ENCODE assay signal across 8 cellular contexts in genomic region chr9:91425270-91425669, GRCh38. TPM values are rescaled to one million over a fixed set of nuclear protein-coding genes. Genes with fewer than 3 reads are reported as not detected.
A peak's percentile ranks its signal among the peaks of the same experiment; 100 is the strongest.
DNase-seq lines count a peak whose midpoint lies in the region; ATAC-seq and TF ChIP-seq lines count a peak whose summit lies in the region.

No MANE protein-coding gene starts in this region.

- H3K9me3 Mint-ChIP-seq in central memory CD8-positive, alpha-beta T cell: no peaks in the 10 kb centered on the region
- H3K9me3 Mint-ChIP-seq in naive thymus-derived CD4-positive, alpha-beta T cell: peaks cover 0 to 5% (median 0%) of the 10 kb centered on the region in 11 donors

- H3K4me3 ChIP-seq in naive thymus-derived CD4-positive, alpha-beta T cell (ENCODE audit: low read length): peak overlapping the region; percentile 63
- H3K4me3 ChIP-seq in vagina: peak overlapping the region; percentile 84 to 94
- no peak overlapping the region for H3K4me3 ChIP-seq in H7 (ENCODE audit: insufficient read depth, low read depth, low read length)

- no peak overlapping the region for H3K27ac ChIP-seq in naive thymus-derived CD4-positive, alpha-beta T cell (ENCODE audit: low read depth, low read length)
- peak overlapping the region; percentile 99 for H3K27ac ChIP-seq in vagina

- peak overlapping the region; percentile 88 for H3K4me3 Mint-ChIP-seq in central memory CD8-positive, alpha-beta T cell
- H3K4me3 Mint-ChIP-seq in naive thymus-derived CD4-positive, alpha-beta T cell: peak overlapping the region; percentile 82 to 96 (median 88)

- TF ChIP-seq POLR2A in vagina (IDR thresholded peaks at IDR 0.05): no peak

- POLR2A ChIA-PET in naive thymus-derived CD4-positive, alpha-beta T cell (lab: Charles Lee): interaction anchor here (1.4 to 2.3 kb wide), 2 partner anchors 64 to 388 kb away, joined by 3 to 5 read pairs; partner anchors contain the start of gene AUH

- H3K27ac Mint-ChIP-seq in central memory CD8-positive, alpha-beta T cell (ENCODE audit: low read depth): peak overlapping the region; percentile 89
- H3K27ac Mint-ChIP-seq in naive thymus-derived CD4-positive, alpha-beta T cell: peak overlapping the region in 8 of 9 donors; percentile 49 to 94 (median 82)

- no peak for ATAC-seq in central memory CD8-positive, alpha-beta T cell (replicated peaks; ENCODE audit: extremely low read depth, poor library complexity, severe bottlenecking)
- ATAC-seq in naive thymus-derived CD4-positive, alpha-beta T cell: no peak
- ATAC-seq in HG03469 (IDR thresholded peaks at IDR 0.05; ENCODE audit: unreplicated experiment) (no peak), GM21528 (IDR thresholded peaks at IDR 0.05; ENCODE audit: low FRiP score, unreplicated experiment) (no peak)

- H3K36me3 ChIP-seq in naive thymus-derived CD4-positive, alpha-beta T cell (ENCODE audit: control insufficient read depth in 2 of 3, insufficient read depth in 3 of 3, low read length in 3 of 3): no peaks in the 10 kb centered on the region
- H3K36me3 ChIP-seq in vagina (no peaks in the 10 kb centered on the region), H7 (replicated peaks; ENCODE audit: control insufficient read depth, insufficient read depth, low read length) (no peaks in the 10 kb centered on the region)

- peaks cover 14% of the 10 kb centered on the region for H3K27me3 Mint-ChIP-seq in central memory CD8-positive, alpha-beta T cell
- H3K27me3 Mint-ChIP-seq in naive thymus-derived CD4-positive, alpha-beta T cell: peaks cover 0 to 15% (median 13%) of the 10 kb centered on the region in 5 donors

- peaks cover 20 to 25% of the 10 kb centered on the region in 2 donors for H3K4me1 ChIP-seq in naive thymus-derived CD4-positive, alpha-beta T cell (ENCODE audit: control insufficient read depth in 2 of 2, insufficient read depth in 2 of 2, low read length in 2 of 2)
- H3K4me1 ChIP-seq in vagina: peaks cover 47% of the 10 kb centered on the region

- DNase-seq in stimulated activated CD4-positive, alpha-beta T cell treated with anti-CD3 and anti-CD28 coated beads, Interleukin-1b, Interleukin-23, amount 100 ng/mL, for 48 hours: peak; percentile 35
- no peak for DNase-seq in stimulated activated CD4-positive, alpha-beta T cell treated with anti-CD3 and anti-CD28 coated beads, Interleukin-12 subunit alpha, Interleukin-12 subunit beta, amount 100 ng/mL, for 4 hours
- no peak for DNase-seq in central memory CD8-positive, alpha-beta T cell (ENCODE audit: low spot score in 2 of 2)
- DNase-seq in naive thymus-derived CD4-positive, alpha-beta T cell: peak in 2 of 9 donors; percentile 3 to 9
- no peak for DNase-seq in vagina (ENCODE audit: extremely low spot score in 2 of 2)
- no peak for DNase-seq in H7

- peaks cover 13% of the 10 kb centered on the region for H3K36me3 Mint-ChIP-seq in central memory CD8-positive, alpha-beta T cell (ENCODE audit: insufficient read depth)
- peaks cover 0 to 4% (median 0%) of the 10 kb centered on the region in 5 donors for H3K36me3 Mint-ChIP-seq in naive thymus-derived CD4-positive, alpha-beta T cell

- no peaks in the 10 kb centered on the region for H3K9me3 ChIP-seq in naive thymus-derived CD4-positive, alpha-beta T cell (ENCODE audit: control insufficient read depth in 2 of 3, low read length in 3 of 3)
- H3K9me3 ChIP-seq in vagina: no peaks in the 10 kb centered on the region

- no peak for TF ChIP-seq CTCF in vagina (IDR thresholded peaks at IDR 0.05)

- intact Hi-C loops in naive thymus-derived CD4-positive, alpha-beta T cell (cut with micrococcal nuclease): loop anchor here (1.0 to 5.0 kb wide), 6 partner anchors 172 to 438 kb away; no protein-coding TSS in a partner anchor
- intact Hi-C loops in vagina (cut with DNase I): loop anchor here (5.0 kb wide), 3 partner anchors 368 to 508 kb away; no protein-coding TSS in a partner anchor

- peaks cover 0 to 4% of the 10 kb centered on the region in 2 donors for H3K27me3 ChIP-seq in naive thymus-derived CD4-positive, alpha-beta T cell (ENCODE audit: control insufficient read depth in 2 of 2, insufficient read depth in 2 of 2, low read length in 2 of 2)
- H3K27me3 ChIP-seq in vagina (no peaks in the 10 kb centered on the region), H7 (ENCODE audit: control insufficient read depth, insufficient read depth, low read length) (peaks cover 35% of the 10 kb centered on the region)

- H3K4me1 Mint-ChIP-seq in central memory CD8-positive, alpha-beta T cell: peaks cover 41% of the 10 kb centered on the region
- peaks cover 22 to 49% (median 44%) of the 10 kb centered on the region in 7 donors for H3K4me1 Mint-ChIP-seq in naive thymus-derived CD4-positive, alpha-beta T cell

- CTCF ChIA-PET in naive thymus-derived CD4-positive, alpha-beta T cell (lab: Charles Lee): interaction anchor here (0.6 to 5.7 kb wide), 7 partner anchors 20 to 510 kb away, joined by 3 to 73 read pairs (median 6); partner anchors contain the start of gene AUH

RNA-seq across cellular contexts. Expression of gene NFIL3, which starts 1.6 kb away (rescaled TPM):
- 10 to 100 TPM in 3 of 5 experiments, 1 to 10 TPM in 2; 3.1 to 81.1 (median 32.5) TPM for total RNA-seq in naive thymus-derived CD4-positive, alpha-beta T cell
- 1 to 10 TPM in 1 of 2 donors, under 1 TPM in 1; 0.33 to 1.3 TPM for polyA plus RNA-seq in naive thymus-derived CD4-positive, alpha-beta T cell
- total RNA-seq in vagina: 132 TPM
- 5.0 and 7.9 TPM in 2 replicates for total RNA-seq in H7 (2014; rRNA removed; shearing (Covaris generic))
